In the genomic region with DNA sequence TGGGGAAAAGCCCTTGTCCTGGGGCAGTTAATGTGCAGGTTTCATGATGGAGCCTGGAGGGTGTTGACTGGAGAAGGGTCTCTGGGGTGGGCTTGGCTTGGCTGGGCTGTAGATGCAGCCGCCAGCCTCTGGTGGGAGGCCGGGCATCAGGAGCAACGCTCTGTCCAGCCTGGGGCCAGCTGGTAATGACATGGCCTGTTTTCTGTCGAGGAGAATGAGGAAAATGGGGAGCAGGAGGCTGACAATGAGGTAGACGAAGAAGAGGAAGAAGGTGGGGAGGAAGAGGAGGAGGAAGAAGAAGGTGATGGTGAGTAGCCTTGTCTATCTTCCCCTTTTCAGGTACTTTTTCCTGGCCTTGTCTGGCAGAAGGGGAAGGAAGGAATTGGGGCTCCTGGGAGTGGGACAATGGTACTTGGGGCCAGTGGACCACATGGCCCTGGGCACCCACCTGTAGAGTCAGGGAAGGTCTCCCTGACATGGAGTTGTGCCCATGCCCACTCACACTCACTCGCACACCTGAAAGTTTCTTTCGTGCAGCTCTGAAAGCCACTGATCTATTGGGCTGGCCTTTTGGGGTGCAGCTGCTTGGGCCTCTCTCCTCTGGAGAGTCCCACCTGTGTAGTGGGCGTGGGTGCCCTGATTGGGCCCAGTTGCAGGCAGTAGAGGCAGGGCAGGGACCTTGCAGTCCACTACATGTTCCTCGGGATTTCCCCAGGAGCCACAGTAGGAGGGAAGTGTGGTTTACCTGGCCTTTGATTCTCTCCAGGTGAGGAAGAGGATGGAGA, we compare ENCODE assay signal across 8 cellular contexts. TPM values are rescaled to one million over a fixed set of nuclear protein-coding genes. Genes with fewer than 3 reads are reported as not detected.
DNase-seq lines count a peak whose midpoint lies in the region; ATAC-seq and TF ChIP-seq lines count a peak whose summit lies in the region.

No MANE protein-coding gene starts in this region.

- TF ChIP-seq POLR2A in suprapubic skin (IDR thresholded peaks at IDR 0.05) = no peak

- no peak for TF ChIP-seq EP300 in suprapubic skin (IDR thresholded peaks at IDR 0.05)

- H3K27ac Mint-ChIP-seq in T-helper 2 cell treated with Interferon-gamma antibody and Interleukin-4, amounts not matched to agents 5 μg/mL and 100 μg/mL, for 36 hours = peak overlapping the region; percentile 99
- H3K27ac Mint-ChIP-seq in activated naive CD8-positive, alpha-beta T cell treated with anti-CD3 and anti-CD28 coated beads, Interleukin-2, amount 50 U/mL, for 24 hours = peak overlapping the region; percentile 96

- H3K4me1 Mint-ChIP-seq in T-helper 2 cell treated with Interferon-gamma antibody and Interleukin-4, amounts not matched to agents 5 μg/mL and 100 μg/mL, for 36 hours (ENCODE audit: low read depth) = peaks cover 31% of the 10 kb centered on the region
- peaks cover 50% of the 10 kb centered on the region for H3K4me1 Mint-ChIP-seq in activated naive CD8-positive, alpha-beta T cell treated with anti-CD3 and anti-CD28 coated beads, Interleukin-2, amount 50 U/mL, for 24 hours

- peaks cover 52% of the 10 kb centered on the region for H3K36me3 Mint-ChIP-seq in T-helper 2 cell treated with Interferon-gamma antibody and Interleukin-4, amounts not matched to agents 5 μg/mL and 100 μg/mL, for 36 hours (ENCODE audit: low read depth)
- peaks cover 45% of the 10 kb centered on the region for H3K36me3 Mint-ChIP-seq in activated naive CD8-positive, alpha-beta T cell treated with anti-CD3 and anti-CD28 coated beads, Interleukin-2, amount 50 U/mL, for 24 hours (ENCODE audit: low read depth)

- peak; percentile 32 for DNase-seq in T-helper 2 cell treated with Interferon-gamma antibody and Interleukin-4, amounts not matched to agents 5 μg/mL and 100 μg/mL, for 36 hours (ENCODE audit: low spot score)
- DNase-seq in T-helper 2 cell (no peak), kidney tubule cell (ENCODE audit: low spot score) (peak; percentile 13), suprapubic skin (ENCODE audit: low spot score in 2 of 2) (no peak), mucosa of gallbladder (ENCODE audit: low spot score) (no peak)
- peak; percentile 43 for DNase-seq in activated naive CD8-positive, alpha-beta T cell treated with anti-CD3 and anti-CD28 coated beads, Interleukin-2, amount 50 U/mL, for 24 hours

- no peaks in the 10 kb centered on the region for H3K9me3 Mint-ChIP-seq in T-helper 2 cell treated with Interferon-gamma antibody and Interleukin-4, amounts not matched to agents 5 μg/mL and 100 μg/mL, for 36 hours
- H3K9me3 Mint-ChIP-seq in activated naive CD8-positive, alpha-beta T cell treated with anti-CD3 and anti-CD28 coated beads, Interleukin-2, amount 50 U/mL, for 24 hours = no peaks in the 10 kb centered on the region

- H3K27ac ChIP-seq in suprapubic skin = peak overlapping the region; percentile 98

- peak overlapping the region; percentile 98 for H3K4me3 ChIP-seq in suprapubic skin

- 33% methylated on average over 9 of the region's 9 CpGs for WGBS in suprapubic skin

- peak overlapping the region; percentile 100 for H3K4me3 Mint-ChIP-seq in T-helper 2 cell treated with Interferon-gamma antibody and Interleukin-4, amounts not matched to agents 5 μg/mL and 100 μg/mL, for 36 hours
- H3K4me3 Mint-ChIP-seq in activated naive CD8-positive, alpha-beta T cell treated with anti-CD3 and anti-CD28 coated beads, Interleukin-2, amount 50 U/mL, for 24 hours = peak overlapping the region; percentile 98

- no peak for TF ChIP-seq CTCF in suprapubic skin (IDR thresholded peaks at IDR 0.05)

- no peak for ATAC-seq in activated naive CD8-positive, alpha-beta T cell treated with anti-CD3 and anti-CD28 coated beads, Interleukin-2, amount 50 U/mL, for 24 hours
- no peak for ATAC-seq in HG02970 (IDR thresholded peaks at IDR 0.05; ENCODE audit: low FRiP score, unreplicated experiment)
- no peak for ATAC-seq in GM21717 (IDR thresholded peaks at IDR 0.05; ENCODE audit: unreplicated experiment)

- peaks cover 2% of the 10 kb centered on the region for H3K27me3 Mint-ChIP-seq in T-helper 2 cell treated with Interferon-gamma antibody and Interleukin-4, amounts not matched to agents 5 μg/mL and 100 μg/mL, for 36 hours (ENCODE audit: low read depth)
- peaks cover 7% of the 10 kb centered on the region for H3K27me3 Mint-ChIP-seq in activated naive CD8-positive, alpha-beta T cell treated with anti-CD3 and anti-CD28 coated beads, Interleukin-2, amount 50 U/mL, for 24 hours

- no peaks in the 10 kb centered on the region for H3K9me3 ChIP-seq in suprapubic skin

- peaks cover 18% of the 10 kb centered on the region for H3K36me3 ChIP-seq in suprapubic skin

- peaks cover 46% of the 10 kb centered on the region for H3K4me1 ChIP-seq in suprapubic skin

- no peaks in the 10 kb centered on the region for H3K27me3 ChIP-seq in suprapubic skin

RNA-seq across cellular contexts. Expression of gene PTMA, which starts 3.5 kb away (rescaled TPM):
- 1,000 to 10,000 TPM in 3 of 4 donors, 100 to 1,000 TPM in 1; 781 to 1,090 (median 1,063) TPM for total RNA-seq in suprapubic skin
- 763 TPM for total RNA-seq in mucosa of gallbladder

Comparison
In these comparisons a context has a peak if more than half of its experiments do, and no peak if none do; other contexts are left out.
1. DNase-seq: peak in T-helper 2 cell treated with Interferon-gamma antibody and Interleukin-4, amounts not matched to agents 5 μg/mL and 100 μg/mL, for 36 hours (single experiment), activated naive CD8-positive, alpha-beta T cell treated with anti-CD3 and anti-CD28 coated beads, Interleukin-2, amount 50 U/mL, for 24 hours (single experiment) and kidney tubule cell (single experiment); none in T-helper 2 cell (0 of 5), suprapubic skin (0 of 2) and mucosa of gallbladder (single experiment).